30 cellular contexts compared by ENCODE assay signal in genomic region chr7:138170298-138170697, GRCh38.
DNase-seq lines count a peak whose midpoint lies in the region; ATAC-seq and TF ChIP-seq lines count a peak whose summit lies in the region.
"Had no signal": no experiment of that assay in that cellular context is flagged by ENCODE, and none has a peak within 500 bp of the region (broad histone marks: within the 10 kb centered on the region; RNA-seq: fewer than 3 reads in every experiment).

No MANE protein-coding gene starts in this region.

- peaks cover 50% of the 10 kb centered on the region for H3K27me3 Mint-ChIP-seq in activated T-helper 17 cell treated with anti-CD3 and anti-CD28 coated beads, Interleukin-2, amount 50 U/mL, for 72 hours

- no peaks in the 10 kb centered on the region for H3K79me2 ChIP-seq in neural cell (replicated peaks; ENCODE audit: insufficient read depth, low read length)

- peaks cover 3% of the 10 kb centered on the region for H3K4me1 ChIP-seq in NT2/D1 (ENCODE audit: insufficient read depth, insufficient read length)
- peaks cover 30% of the 10 kb centered on the region for H3K4me1 ChIP-seq in iPS-15b (ENCODE audit: control insufficient read depth, insufficient read depth, low read length)
- H3K4me1 ChIP-seq: A549, breast epithelium, psoas muscle, stomach, tibial nerve had no signal

- H3K4me1 Mint-ChIP-seq in activated T-helper 17 cell treated with anti-CD3 and anti-CD28 coated beads, Interleukin-2, amount 50 U/mL, for 72 hours, result peaks cover 5% of the 10 kb centered on the region
- H3K4me1 Mint-ChIP-seq: B cell; CD8-positive, alpha-beta memory T cell had no signal

- peak; percentile 37 for TF ChIP-seq EP300 in neural cell (conservative IDR thresholded peaks at IDR 0.05; ENCODE audit: poor library complexity, severe bottlenecking)

- peak; percentile 42 for TF ChIP-seq RAD21 in neural cell (conservative IDR thresholded peaks at IDR 0.05)

- H3K36me3 ChIP-seq in NT2/D1 (ENCODE audit: insufficient read depth, insufficient read length, low read length), result no peaks in the 10 kb centered on the region
- H3K36me3 ChIP-seq in iPS-15b (ENCODE audit: control insufficient read depth, insufficient read depth, low read length), result no peaks in the 10 kb centered on the region
- no peaks in the 10 kb centered on the region for H3K36me3 ChIP-seq in neural cell (ENCODE audit: insufficient read depth, low read length)
- H3K36me3 ChIP-seq: breast epithelium, neutrophil, stomach, tibial nerve had no signal

- peak overlapping the region; percentile 63 for H2AFZ ChIP-seq in neural cell (ENCODE audit: low read depth, low read length)
- H2AFZ ChIP-seq: GM23248 had no signal

- H3K27ac ChIP-seq in neural cell (ENCODE audit: low read length), result peak overlapping the region; percentile 87
- H3K27ac ChIP-seq: A549, breast epithelium, GM23248, neutrophil, PC-9, psoas muscle, stomach, tibial nerve had no signal

- ATAC-seq in activated T-helper 17 cell treated with anti-CD3 and anti-CD28 coated beads, Interleukin-2, amount 50 U/mL, for 72 hours (replicated peaks), result no peak
- ATAC-seq: A549, left ventricle myocardium superior, mucosa of descending colon, psoas muscle had no signal

- H3K9me3 Mint-ChIP-seq in activated T-helper 17 cell treated with anti-CD3 and anti-CD28 coated beads, Interleukin-2, amount 50 U/mL, for 72 hours, result peaks cover 9% of the 10 kb centered on the region

- DNase-seq in ELF-1 (ENCODE audit: low read depth, low spot score) (peak; percentile 36), NT2/D1 (ENCODE audit: low read depth, low spot score) (peak; percentile 68), erythroblast (lab: John Stamatoyannopoulos, UW) (no peak), hypothalamus (lab: John Stamatoyannopoulos, UW) (no peak), A172 (ENCODE audit: low spot score) (no peak)
- DNase-seq: activated naive CD4-positive, alpha-beta T cell; activated T-cell treated with anti-CD3 and anti-CD28 coated beads, Interleukin-2, amount 50 U/mL, for 1 hour; CD8-positive, alpha-beta memory T cell; DMS153; GDM1; GM23248; Karpas-422; left ventricle myocardium superior; mucosa of descending colon; NCI-H1694; NCI-H2171; NCI-H510A treated with DMSO at 0.1 percent for 48 hours; PC-9; psoas muscle; SHP77; stimulated activated CD8-positive, alpha-beta memory T cell treated with anti-CD3 and anti-CD28 coated beads, Interleukin-4, amount 100 ng/mL, for 48 hours; stomach had no signal

- peak overlapping the region; percentile 58 for H3K4me2 ChIP-seq in neural cell (ENCODE audit: low read length)
- H3K4me2 ChIP-seq: A549, PC-9 had no signal

- H3K4me3 ChIP-seq in NT2/D1 (ENCODE audit: insufficient read length, low read depth) (no peak overlapping the region), iPS-15b (ENCODE audit: low read depth, low read length) (no peak overlapping the region), neural cell (ENCODE audit: low read length) (peak overlapping the region; percentile 57)
- H3K4me3 ChIP-seq: A549, breast epithelium, GM23248, mucosa of descending colon, PC-9, psoas muscle, stomach, tibial nerve had no signal

- no peak for TF ChIP-seq POLR2A in erythroblast (IDR thresholded peaks at IDR 0.05; ENCODE audit: low read length)

- H3K9ac ChIP-seq in NT2/D1 (ENCODE audit: insufficient read length, low read depth) (peak overlapping the region; percentile 51), iPS-15b (ENCODE audit: low read depth, low read length) (peak overlapping the region; percentile 38), neural cell (ENCODE audit: low read length) (peak overlapping the region; percentile 65)
- H3K9ac ChIP-seq: GM23248 had no signal

- H3K27me3 ChIP-seq in NT2/D1 (ENCODE audit: insufficient read depth, insufficient read length), result no peaks in the 10 kb centered on the region
- no peaks in the 10 kb centered on the region for H3K27me3 ChIP-seq in iPS-15b (ENCODE audit: control insufficient read depth, insufficient read depth, low read length)
- H3K27me3 ChIP-seq in neural cell (ENCODE audit: insufficient read depth, low read depth, low read length), result no peaks in the 10 kb centered on the region
- H3K27me3 ChIP-seq: breast epithelium, neutrophil, stomach, tibial nerve had no signal

- H4K20me1 ChIP-seq in neural cell (ENCODE audit: insufficient read depth), result no peaks in the 10 kb centered on the region

- no peak overlapping the region for H3K4me3 Mint-ChIP-seq in activated T-helper 17 cell treated with anti-CD3 and anti-CD28 coated beads, Interleukin-2, amount 50 U/mL, for 72 hours
- H3K4me3 Mint-ChIP-seq: B cell; CD8-positive, alpha-beta memory T cell had no signal

- no peaks in the 10 kb centered on the region for H3K9me2 ChIP-seq in neural cell (ENCODE audit: insufficient read depth, low read length)

- H3K36me3 Mint-ChIP-seq in activated T-helper 17 cell treated with anti-CD3 and anti-CD28 coated beads, Interleukin-2, amount 50 U/mL, for 72 hours (ENCODE audit: low read depth), result no peaks in the 10 kb centered on the region

- peaks cover 4% of the 10 kb centered on the region for H3F3A ChIP-seq in neural cell (ENCODE audit: insufficient read depth, low read length, poor library complexity, severe bottlenecking)

- TF ChIP-seq CTCF in neural cell (IDR thresholded peaks at IDR 0.05; ENCODE audit: poor library complexity, severe bottlenecking), result no peak

- peaks cover 53% of the 10 kb centered on the region for H3K9me3 ChIP-seq in NT2/D1 (ENCODE audit: insufficient read depth, low read length)
- H3K9me3 ChIP-seq in iPS-15b (ENCODE audit: control insufficient read depth, insufficient read depth, low read length), result no peaks in the 10 kb centered on the region
- H3K9me3 ChIP-seq in neural cell (ENCODE audit: low read length), result no peaks in the 10 kb centered on the region
- H3K9me3 ChIP-seq: mucosa of descending colon, psoas muscle had no signal

- H3K27ac Mint-ChIP-seq in activated T-helper 17 cell treated with anti-CD3 and anti-CD28 coated beads, Interleukin-2, amount 50 U/mL, for 72 hours, result no peak overlapping the region
- H3K27ac Mint-ChIP-seq: B cell; CD8-positive, alpha-beta memory T cell had no signal

TF ChIP-seq in neural cell, 6 proteins besides CTCF, POLR2A, EP300 and RAD21:
- TF ChIP-seq POLR2AphosphoS5 (IDR thresholded peaks at IDR 0.05), result peak; percentile 61
- TF ChIP-seq SMC3 (conservative IDR thresholded peaks at IDR 0.05; ENCODE audit: poor library complexity), result no peak
- TF ChIP-seq MXI1 (conservative IDR thresholded peaks at IDR 0.05; ENCODE audit: poor library complexity, severe bottlenecking), result no peak
- peak; percentile 35 for TF ChIP-seq TAF1 (IDR thresholded peaks at IDR 0.05; ENCODE audit: low read depth)
- no peak for TF ChIP-seq EZH2 (IDR thresholded peaks at IDR 0.05; ENCODE audit: borderline replicate concordance, insufficient read depth, low read length, poor library complexity, severe bottlenecking)
- peak; percentile 28 for TF ChIP-seq REST (IDR thresholded peaks at IDR 0.05; ENCODE audit: borderline replicate concordance)

Comparison
In these comparisons a context has a peak if more than half of its experiments do, and no peak if none do; other contexts are left out.
1. DNase-seq: peak in ELF-1 (single experiment) and NT2/D1 (single experiment); none in erythroblast (0 of 2), hypothalamus (0 of 51) and A172 (single experiment).
2. Peak in every context shown above with its lines, with median percentiles within 50 percentile points of each other: H3K9ac ChIP-seq.